Comparison of ENCODE assay signal across 1 cellular context in the genomic region with DNA sequence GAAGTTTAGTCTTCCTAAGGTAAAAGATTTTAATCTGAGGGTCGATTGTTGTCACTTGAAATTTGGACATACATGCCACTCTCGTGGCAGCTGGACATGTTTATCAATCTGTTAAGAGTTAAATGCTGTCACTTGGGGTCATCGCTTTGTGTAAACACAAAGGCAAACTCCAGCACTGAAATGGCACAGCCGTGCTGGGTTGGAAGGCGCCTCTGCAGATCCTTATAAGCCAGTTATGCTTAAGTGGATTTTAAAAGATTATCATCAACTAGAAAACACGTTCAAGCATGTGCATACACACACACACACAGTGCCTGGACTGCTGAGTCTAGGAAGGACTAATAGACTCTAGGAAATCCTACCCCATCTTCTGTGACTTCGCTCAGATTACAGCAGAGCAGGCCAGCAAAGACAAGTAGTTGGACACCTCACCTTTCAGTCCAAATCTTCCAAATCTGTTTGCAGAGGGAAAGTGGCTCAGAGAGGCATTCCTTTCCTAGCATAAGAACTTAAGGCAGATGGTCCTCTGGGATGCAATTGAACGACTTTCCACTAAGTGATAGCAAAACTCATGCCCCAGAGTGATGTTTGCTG.
TF ChIP-seq lines count a peak whose summit lies in the region.

No MANE protein-coding gene starts in this region.

TF ChIP-seq in H1, 55 proteins besides CTCF, POLR2A, EP300 and RAD21:
- TF ChIP-seq SP4 (IDR thresholded peaks at IDR 0.05; ENCODE audit: low read length): no peak
- TF ChIP-seq POLR2AphosphoS5 (IDR thresholded peaks at IDR 0.05; ENCODE audit: low read depth, low read length): no peak
- TF ChIP-seq SRF (IDR thresholded peaks at IDR 0.05; ENCODE audit: low read depth, low read length): no peak
- no peak for TF ChIP-seq SP2 (IDR thresholded peaks at IDR 0.05; ENCODE audit: low read length)
- TF ChIP-seq NRF1 (IDR thresholded peaks at IDR 0.05; ENCODE audit: low read depth, low read length): no peak
- no peak for TF ChIP-seq RNF2 (IDR thresholded peaks at IDR 0.05; ENCODE audit: borderline replicate concordance, low read depth, low read length, missing control alignments, poor library complexity, severe bottlenecking)
- no peak for TF ChIP-seq ASH2L (IDR thresholded peaks at IDR 0.05; ENCODE audit: low read length)
- TF ChIP-seq JUN (IDR thresholded peaks at IDR 0.05; ENCODE audit: low read depth, low read length): no peak
- no peak for TF ChIP-seq YY1 (IDR thresholded peaks at IDR 0.05; ENCODE audit: low read depth, low read length)
- TF ChIP-seq GABPA (IDR thresholded peaks at IDR 0.05; ENCODE audit: borderline replicate concordance, insufficient read depth, low read length): no peak
- TF ChIP-seq, protein P1, sequence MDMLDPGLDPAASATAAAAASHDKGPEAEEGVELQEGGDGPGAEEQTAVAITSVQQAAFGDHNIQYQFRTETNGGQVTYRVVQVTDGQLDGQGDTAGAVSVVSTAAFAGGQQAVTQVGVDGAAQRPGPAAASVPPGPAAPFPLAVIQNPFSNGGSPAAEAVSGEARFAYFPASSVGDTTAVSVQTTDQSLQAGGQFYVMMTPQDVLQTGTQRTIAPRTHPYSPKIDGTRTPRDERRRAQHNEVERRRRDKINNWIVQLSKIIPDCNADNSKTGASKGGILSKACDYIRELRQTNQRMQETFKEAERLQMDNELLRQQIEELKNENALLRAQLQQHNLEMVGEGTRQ (IDR thresholded peaks at IDR 0.05; ENCODE audit: low read length): no peak
- no peak for TF ChIP-seq SUZ12 (IDR thresholded peaks at IDR 0.05; ENCODE audit: low read length)
- no peak for TF ChIP-seq KDM1A (IDR thresholded peaks at IDR 0.05; ENCODE audit: borderline replicate concordance, low read length)
- no peak for TF ChIP-seq EGR1 (IDR thresholded peaks at IDR 0.05; ENCODE audit: borderline replicate concordance, low read depth, low read length)
